ENCODE assay signal across 1 cellular context in genomic region chr18:67145586-67146292, GRCh38.
TF ChIP-seq lines count a peak whose summit lies in the region.

No MANE protein-coding gene starts in this region.

TF ChIP-seq in liver, 16 proteins besides CTCF, POLR2A, EP300 and RAD21 (continued from another document):
- TF ChIP-seq ATF3 (IDR thresholded peaks at IDR 0.05) (no peak), EGR1 (IDR thresholded peaks at IDR 0.05; ENCODE audit: low read depth in 2 of 2) (no peak), JUND (IDR thresholded peaks at IDR 0.05) (peak in 1 of 2 donors; percentile 51), HNF4A (conservative IDR thresholded peaks at IDR 0.05) (peak; percentile 64 to 74)
